8 cellular contexts compared by ENCODE assay signal in genomic region chr5:134100283-134101011, GRCh38. TPM values are rescaled to one million over a fixed set of nuclear protein-coding genes. Genes with fewer than 3 reads are reported as not detected.
DNase-seq lines count a peak whose midpoint lies in the region; ATAC-seq, FAIRE-seq and TF ChIP-seq lines count a peak whose summit lies in the region.

No MANE protein-coding gene starts in this region.

- SMC1A ChIA-PET in GM12878 (lab: Charles Lee; ENCODE audit: uncharacterized antibody, unreplicated experiment): interaction anchor here (0.8 to 8.4 kb wide), 16 partner anchors 9 to 79 kb away, joined by 3 to 177 read pairs (median 6); partner anchors contain the start of gene TCF7

- H3K27me3 ChIP-seq in GM12878 (replicated peaks in 1 of 2; ENCODE audit: control insufficient read depth in 2 of 2, insufficient read depth in 2 of 2, low read length in 1 of 2): no peaks in the 10 kb centered on the region
- H3K27me3 ChIP-seq in sigmoid colon: no peaks in the 10 kb centered on the region

- peak overlapping the region; percentile 15; the same call in 1 of the 2 replicates for H2AFZ ChIP-seq in GM12878 (ENCODE audit: control insufficient read depth, low read depth, low read length)

- H3K9me3 ChIP-seq in GM12878 (replicated peaks; ENCODE audit: control insufficient read depth, insufficient read depth, low read length): no peaks in the 10 kb centered on the region
- H3K9me3 ChIP-seq in sigmoid colon: no peaks in the 10 kb centered on the region

- TF ChIP-seq CTCF in GM12878 (IDR thresholded peaks at IDR 0.05 in 2 of 3, conservative IDR thresholded peaks at IDR 0.05 in 1 of 3; ENCODE audit: control insufficient read depth in 2 of 3, extremely low read depth in 1 of 3, insufficient read depth in 1 of 3, low read depth in 3 of 3, low read length in 3 of 3) (no peak), sigmoid colon (IDR thresholded peaks at IDR 0.05) (no peak)

- H3K27ac ChIP-seq in GM12878 (ENCODE audit: control insufficient read depth, insufficient read depth): peak overlapping the region; percentile 95
- H3K27ac ChIP-seq in sigmoid colon: peak overlapping the region in 3 of 4 donors; percentile 18 to 54 (median 45)

- H3K79me2 ChIP-seq in GM12878 (ENCODE audit: control insufficient read depth, insufficient read depth, low read length): peaks cover 3% of the 10 kb centered on the region; the same call in 1 of the 2 replicates

- peak overlapping the region; percentile 69 for H3K9ac ChIP-seq in GM12878 (ENCODE audit: control insufficient read depth, insufficient read depth, low read length)

- ATAC-seq in GM18909 (IDR thresholded peaks at IDR 0.05; ENCODE audit: poor library complexity, unreplicated experiment): peak; percentile 89
- ATAC-seq in HG03045 (IDR thresholded peaks at IDR 0.05; ENCODE audit: unreplicated experiment): peak; percentile 83
- ATAC-seq in GM12878: peak; percentile 80

- peak; percentile 96 for FAIRE-seq in GM12878 (lab: Jason Lieb, UNC)

- H3K36me3 ChIP-seq in GM12878 (ENCODE audit: control insufficient read depth in 2 of 2, insufficient read depth in 2 of 2, low read length in 1 of 2) (no peaks in the 10 kb centered on the region), sigmoid colon (no peaks in the 10 kb centered on the region)

- TF ChIP-seq POLR2A in GM12878 (IDR thresholded peaks at IDR 0.05; ENCODE audit: low read depth, low read length) (peak; percentile 70), sigmoid colon (IDR thresholded peaks at IDR 0.05) (no peak)

- BruUV-seq in GM12878 (replicated peaks; lab: Mats Ljungman, UMichigan): no TSS peak

- peak; percentile 80 to 85 for TF ChIP-seq EP300 in GM12878 (IDR thresholded peaks at IDR 0.05; ENCODE audit: borderline replicate concordance in 1 of 2, control insufficient read depth in 1 of 2, low read depth in 2 of 2, low read length in 2 of 2)
- no peak for TF ChIP-seq EP300 in sigmoid colon (IDR thresholded peaks at IDR 0.05)

- peak overlapping the region; percentile 89 for H3K4me2 ChIP-seq in GM12878 (ENCODE audit: control insufficient read depth, insufficient read depth)

- DNase-seq in T-helper 22 cell (ENCODE audit: low read depth): peak; percentile 83
- peak; percentile 94 for DNase-seq in GM12878 (ENCODE audit: low read depth, low spot score)
- DNase-seq in sigmoid colon: no peak
- no peak for DNase-seq in posterior vena cava (ENCODE audit: low spot score)
- no peak for DNase-seq in NCI-H1436 (lab: John Stamatoyannopoulos, UW)
- no peak for DNase-seq in cerebellar cortex (ENCODE audit: low spot score)

- H3K4me3 ChIP-seq in GM12878: no peak overlapping the region
- no peak overlapping the region for H3K4me3 ChIP-seq in sigmoid colon

- H3K4me1 ChIP-seq in GM12878 (ENCODE audit: control insufficient read depth, insufficient read depth, low read length) (peaks cover 64% of the 10 kb centered on the region), sigmoid colon (peaks cover 0 to 18% (median 9%) of the 10 kb centered on the region in 4 donors)

- intact Hi-C loops in GM12878 (cut with micrococcal nuclease; ENCODE audit: unreplicated experiment): loop anchor here (1.0 kb wide), 3 partner anchors 29 to 61 kb away; no protein-coding TSS in a partner anchor
- intact Hi-C loops in sigmoid colon (cut with DNase I): loop anchor here (5.0 kb wide), 2 partner anchors 47 to 192 kb away; no protein-coding TSS in a partner anchor
- intact Hi-C loops in posterior vena cava (cut with DNase I): loop anchor here in 1 of 2 donors (5.0 kb wide), 1 partner anchor 1778 kb away; no protein-coding TSS in a partner anchor

- no peak for TF ChIP-seq RAD21 in GM12878 (IDR thresholded peaks at IDR 0.05; ENCODE audit: insufficient read depth, low read depth, low read length)

- H4K20me1 ChIP-seq in GM12878 (ENCODE audit: control insufficient read depth, insufficient read depth): peaks cover 2% of the 10 kb centered on the region; the same call in 1 of the 2 replicates

- RAD21 ChIA-PET in GM12878 (lab: Charles Lee; ENCODE audit: unreplicated experiment): interaction anchor here (0.6 to 4.4 kb wide), 21 partner anchors 10 to 445 kb away, joined by 3 to 30 read pairs (median 4); partner anchors contain the start of gene UBE2B

- in situ Hi-C loops in GM12878 (cut with MboI): loop anchor here (5.0 kb wide), 1 partner anchor 37 kb away; no protein-coding TSS in a partner anchor

- 0% methylated on average over 9 of the region's 9 CpGs for WGBS in GM12878 (ENCODE audit: insufficient coverage, insufficient replicate concordance, low lambda C conversion rate, missing lambda C conversion rate)
- WGBS in sigmoid colon, 2 donors: 44 to 76% methylated on average over 9 of the region's 9 CpGs

- POLR2A ChIA-PET in GM12878 (lab: Charles Lee): interaction anchor here (0.6 to 11.2 kb wide), 13 partner anchors 9 to 440 kb away, joined by 3 to 81 read pairs (median 5); partner anchors contain the start of genes SKP1 and VDAC1

- CTCF ChIA-PET in GM12878 (lab: Yijun Ruan, JAX): interaction anchor here (0.6 to 6.6 kb wide), 23 partner anchors 8 to 189 kb away, joined by 3 to 112 read pairs (median 5); partner anchors contain the start of genes TCF7 and VDAC1

TF ChIP-seq in GM12878, 131 proteins besides CTCF, POLR2A, EP300 and RAD21 (continues in another document):
- TF ChIP-seq SUPT20H (IDR thresholded peaks at IDR 0.05; ENCODE audit: borderline replicate concordance, control insufficient read depth, low read depth, low read length) (no peak), ESRRA (IDR thresholded peaks at IDR 0.05; ENCODE audit: low read length) (no peak), EGR1 (IDR thresholded peaks at IDR 0.05; ENCODE audit: borderline replicate concordance in 1 of 2, low read depth in 2 of 2, low read length in 2 of 2) (no peak), RFX5 (IDR thresholded peaks at IDR 0.05; ENCODE audit: low read depth, low read length) (no peak), RCOR1 (conservative IDR thresholded peaks at IDR 0.05; ENCODE audit: low read depth, low read length) (no peak), NR2F1 (conservative IDR thresholded peaks at IDR 0.05) (peak; percentile 47; the same call in 1 of the 2 replicates), NRF1 (conservative IDR thresholded peaks at IDR 0.05; ENCODE audit: low read depth, low read length) (no peak), GATAD2B (conservative IDR thresholded peaks at IDR 0.05; ENCODE audit: low read depth) (peak; percentile 86), BCL3 (IDR thresholded peaks at IDR 0.05; ENCODE audit: borderline replicate concordance, insufficient read depth, low read depth, low read length, poor library complexity, severe bottlenecking) (peak; percentile 80), MYC (IDR thresholded peaks at IDR 0.05; ENCODE audit: insufficient read depth, insufficient read length, insufficient replicate concordance, low read length, severe bottlenecking) (no peak), TBL1XR1 (IDR thresholded peaks at IDR 0.05; ENCODE audit: low read depth, low read length) (peak; percentile 92; the same call in 1 of the 2 replicates), CBFB (IDR thresholded peaks at IDR 0.05; ENCODE audit: low read depth) (peak; percentile 72), ZBTB33 (IDR thresholded peaks at IDR 0.05) (no peak), KLF5 (IDR thresholded peaks at IDR 0.05; ENCODE audit: partially characterized antibody) (no peak), LARP7 (IDR thresholded peaks at IDR 0.05) (no peak)

RNA-seq across cellular contexts. Expression of gene TCF7, which starts 14.0 kb away (rescaled TPM):
- 344 and 364 TPM in 2 replicates for total RNA-seq in GM12878 (2013; cell fraction: nucleolus; rRNA removed)
- total RNA-seq in GM12878 (2014; rRNA removed) (19.6 and 21.6 TPM in 2 replicates), GM12878 (2014; rRNA removed; fragmentation: Illumina TruSeq; extraction: Trizol) (23.3 and 24.0 TPM in 2 replicates), GM12878 (2021) (60.2 and 63.5 TPM in 2 replicates), sigmoid colon (1 to 10 TPM in 1 of 4 donors, under 1 TPM in 3; 0.36 to 1.5 (median 0.62) TPM), posterior vena cava (1 to 10 TPM; 1.0 to 1.6 TPM)
- 26.0 TPM for polyA plus RNA-seq in GM12878 (2011; ENCODE audit: low read depth)
- polyA plus RNA-seq in GM12878 (2011; rRNA removed) (20.5 and 34.6 TPM in 2 replicates), GM12878 (2014; fragmentation: Illumina TruSeq; extraction: Trizol) (44.1 and 59.3 TPM in 2 replicates), GM12878 (2014; fragmentation: Nextera tagmentation; extraction: Ambion mirVana) (10 to 100 TPM in 1 of 2 experiments, 1 to 10 TPM in 1; 10.0 to 13.2 TPM), GM12878 (2014; rRNA removed) (29.0 and 37.6 TPM in 2 replicates), GM12878 (2016; fragmentation: Nextera tagmentation; extraction: Ambion mirVana) (10 to 100 TPM; 22.7 to 23.2 TPM), sigmoid colon (10 to 100 TPM in 1 of 3 donors, 1 to 10 TPM in 2; 1.8 to 38.4 (median 3.7) TPM)
- polyA plus RNA-seq in GM12878 (2011; cell fraction: cytosol; rRNA removed): 27.6 and 32.9 TPM in 2 replicates
- 62.1 and 64.0 TPM in 2 replicates for polyA plus RNA-seq in GM12878 (2011; cell fraction: nucleus; rRNA removed)
- 52.2 and 55.4 TPM in 2 replicates for polyA plus RNA-seq in GM12878 (2012)
- polyA minus RNA-seq in GM12878 (2011; rRNA and poly(A)+ RNA removed): 52.8 and 74.5 TPM in 2 replicates
- 25.0 and 25.4 TPM in 2 replicates for polyA minus RNA-seq in GM12878 (2011; cell fraction: cytosol; rRNA and poly(A)+ RNA removed)
- 60.7 and 103 TPM in 2 replicates for polyA minus RNA-seq in GM12878 (2011; cell fraction: nucleus; rRNA and poly(A)+ RNA removed)

Comparison
In these comparisons a context has a peak if more than half of its experiments do, and no peak if none do; other contexts are left out.
1. DNase-seq: peak in T-helper 22 cell (single experiment) and GM12878 (single experiment); none in sigmoid colon (single experiment), posterior vena cava (single experiment), NCI-H1436 (single experiment) and cerebellar cortex (single experiment).
2. RNA of gene TCF7, which starts 14.0 kb away (total RNA-seq): 19.6 to 364 TPM in GM12878; 1.0 to 1.6 TPM in posterior vena cava and 0.36 to 1.5 TPM in sigmoid colon; every median in the first group is over 4 times any median in the second.
3. Peak in every context shown above with its lines, with median percentiles within 50 percentile points of each other: ATAC-seq.